Comparison of ENCODE assay signal across 9 cellular contexts in genomic region chr16:11799509-11800384, GRCh38. TPM values are rescaled to one million over a fixed set of nuclear protein-coding genes. Genes with fewer than 3 reads are reported as not detected.
DNase-seq lines count a peak whose midpoint lies in the region; ATAC-seq and TF ChIP-seq lines count a peak whose summit lies in the region.
"Had no signal": no experiment of that assay in that cellular context is flagged by ENCODE, and none has a peak within 500 bp of the region (broad histone marks: within the 10 kb centered on the region; RNA-seq: fewer than 3 reads in every experiment).

No MANE protein-coding gene starts in this region.

- no peaks in the 10 kb centered on the region for H3K36me3 ChIP-seq in CD8-positive, alpha-beta T cell (ENCODE audit: insufficient read depth, low read length)
- peaks cover 0 to 6% (median 0%) of the 10 kb centered on the region in 3 experiments for H3K36me3 ChIP-seq in naive thymus-derived CD4-positive, alpha-beta T cell (ENCODE audit: control insufficient read depth in 2 of 3, insufficient read depth in 3 of 3, low read length in 3 of 3)
- H3K36me3 ChIP-seq in Karpas-422 (ENCODE audit: insufficient read depth, low read length): peaks cover 4% of the 10 kb centered on the region; the same call in 1 of the 2 replicates

- no peak overlapping the region for H2AFZ ChIP-seq in Karpas-422 (ENCODE audit: low read length)

- POLR2A ChIA-PET in CD8-positive, alpha-beta T cell (lab: Charles Lee): interaction anchor here (0.6 kb wide), 1 partner anchor 51 kb away, joined by 5 read pairs; no protein-coding TSS in a partner anchor
- POLR2A ChIA-PET in naive thymus-derived CD4-positive, alpha-beta T cell (lab: Charles Lee): interaction anchor here (4.8 to 4.9 kb wide), 2 partner anchors 16 to 57 kb away, joined by 67 to 109 read pairs; partner anchors contain the start of gene TXNDC11

- peaks cover 12% of the 10 kb centered on the region for H3K36me3 Mint-ChIP-seq in CD8-positive, alpha-beta T cell
- H3K36me3 Mint-ChIP-seq in activated naive CD8-positive, alpha-beta T cell: no peaks in the 10 kb centered on the region
- H3K36me3 Mint-ChIP-seq in naive thymus-derived CD4-positive, alpha-beta T cell: peaks cover 0 to 19% (median 0%) of the 10 kb centered on the region in 5 donors

- CTCF ChIA-PET in CD8-positive, alpha-beta T cell (lab: Charles Lee): interaction anchor here (1.2 kb wide), 1 partner anchor 268 kb away, joined by 6 read pairs; no protein-coding TSS in a partner anchor
- CTCF ChIA-PET in naive thymus-derived CD4-positive, alpha-beta T cell (lab: Charles Lee): interaction anchor here (0.5 to 0.6 kb wide), 3 partner anchors 82 to 170 kb away, joined by 3 to 5 read pairs (median 4); no protein-coding TSS in a partner anchor

- H3K9me2 ChIP-seq in Karpas-422 (replicated peaks; ENCODE audit: insufficient read depth, low read length): no peaks in the 10 kb centered on the region

- TF ChIP-seq CTCF in CD8-positive, alpha-beta T cell (IDR thresholded peaks at IDR 0.05): no peak

- DNase-seq in CD8-positive, alpha-beta T cell: peak in 1 of 7 experiments; percentile 46
- DNase-seq in KBM-7 (peak; percentile 65), Karpas-422 (no peak), NCI-H1417 treated with DMSO at 0.1 percent for 48 hours (lab: John Stamatoyannopoulos, UW) (no peak)
- DNase-seq in naive thymus-derived CD4-positive, alpha-beta T cell: peak in 2 of 9 donors; percentile 39 to 68

- in situ Hi-C loops in KBM-7 (cut with MboI; ENCODE audit: low pct_unique_long_range_greater_than_20kb, low sequenced_read_pairs): loop anchor here (25.0 kb wide), 1 partner anchor 387 kb away; no protein-coding TSS in a partner anchor

- H3K27ac Mint-ChIP-seq in CD8-positive, alpha-beta T cell: peak overlapping the region; percentile 88
- peak overlapping the region; percentile 54 for H3K27ac Mint-ChIP-seq in activated naive CD8-positive, alpha-beta T cell
- H3K27ac Mint-ChIP-seq in naive thymus-derived CD4-positive, alpha-beta T cell: peak overlapping the region; percentile 73 to 99 (median 97)

- H3K79me2 ChIP-seq in Karpas-422 (ENCODE audit: low read length): peaks cover 26% of the 10 kb centered on the region

- peaks cover 45% of the 10 kb centered on the region for H3K4me1 Mint-ChIP-seq in CD8-positive, alpha-beta T cell (ENCODE audit: low read depth)
- peaks cover 49% of the 10 kb centered on the region for H3K4me1 Mint-ChIP-seq in activated naive CD8-positive, alpha-beta T cell (ENCODE audit: low read depth)
- H3K4me1 Mint-ChIP-seq in naive thymus-derived CD4-positive, alpha-beta T cell: peaks cover 35 to 60% (median 55%) of the 10 kb centered on the region in 7 donors

- no peaks in the 10 kb centered on the region for H3K9me3 ChIP-seq in CD8-positive, alpha-beta T cell (ENCODE audit: low read length)
- no peaks in the 10 kb centered on the region for H3K9me3 ChIP-seq in naive thymus-derived CD4-positive, alpha-beta T cell (ENCODE audit: control insufficient read depth in 2 of 3, low read length in 3 of 3)
- no peaks in the 10 kb centered on the region for H3K9me3 ChIP-seq in Karpas-422 (ENCODE audit: low read length)

- H3K4me3 ChIP-seq in CD8-positive, alpha-beta T cell (ENCODE audit: low read depth, low read length): no peak overlapping the region
- H3K4me3 ChIP-seq in naive thymus-derived CD4-positive, alpha-beta T cell (ENCODE audit: low read length): no peak overlapping the region
- no peak overlapping the region for H3K4me3 ChIP-seq in Karpas-422 (ENCODE audit: low read length)

- peaks cover 49% of the 10 kb centered on the region for H3K4me1 ChIP-seq in CD8-positive, alpha-beta T cell (ENCODE audit: insufficient read depth, low read length)
- H3K4me1 ChIP-seq in naive thymus-derived CD4-positive, alpha-beta T cell (ENCODE audit: control insufficient read depth in 2 of 2, insufficient read depth in 2 of 2, low read length in 2 of 2): peaks cover 20 to 39% of the 10 kb centered on the region in 2 donors
- peaks cover 29% of the 10 kb centered on the region for H3K4me1 ChIP-seq in Karpas-422 (ENCODE audit: low read length)

- no peak overlapping the region for H3K4me2 ChIP-seq in Karpas-422 (ENCODE audit: low read depth, low read length, poor library complexity, severe bottlenecking)

- H3K9ac ChIP-seq in Karpas-422 (ENCODE audit: low read length): no peak overlapping the region

- H3K27me3 Mint-ChIP-seq in CD8-positive, alpha-beta T cell (ENCODE audit: low read depth): no peaks in the 10 kb centered on the region
- no peaks in the 10 kb centered on the region for H3K27me3 Mint-ChIP-seq in activated naive CD8-positive, alpha-beta T cell
- no peaks in the 10 kb centered on the region for H3K27me3 Mint-ChIP-seq in naive thymus-derived CD4-positive, alpha-beta T cell

- no peak overlapping the region for H3K27ac ChIP-seq in CD8-positive, alpha-beta T cell (ENCODE audit: low read depth, low read length)
- peak overlapping the region; percentile 97 for H3K27ac ChIP-seq in naive thymus-derived CD4-positive, alpha-beta T cell (ENCODE audit: low read depth, low read length)
- H3K27ac ChIP-seq in Karpas-422 (ENCODE audit: low read length): no peak overlapping the region

- ATAC-seq in CD8-positive, alpha-beta T cell: no peak
- no peak for ATAC-seq in naive thymus-derived CD4-positive, alpha-beta T cell
- ATAC-seq in HG02623 (IDR thresholded peaks at IDR 0.05; ENCODE audit: unreplicated experiment) (no peak), HG02938 (IDR thresholded peaks at IDR 0.05; ENCODE audit: unreplicated experiment) (no peak)
- ATAC-seq: Panc1 had no signal

- H3K4me3 Mint-ChIP-seq in CD8-positive, alpha-beta T cell: peak overlapping the region; percentile 43
- H3K4me3 Mint-ChIP-seq in activated naive CD8-positive, alpha-beta T cell: peak overlapping the region; percentile 94
- H3K4me3 Mint-ChIP-seq in naive thymus-derived CD4-positive, alpha-beta T cell: peak overlapping the region; percentile 52 to 96 (median 70)

- H4K20me1 ChIP-seq in Karpas-422 (ENCODE audit: insufficient read depth, low read depth, low read length): peaks cover 6% of the 10 kb centered on the region

- intact Hi-C loops in CD8-positive, alpha-beta T cell (cut with DNase I, micrococcal nuclease): loop anchor here (5.0 kb wide), 5 partner anchors 118 to 852 kb away; partner anchors contain the start of genes GSPT1 (in 1 of the 2), SNN (in 1 of the 2), SNX29 (in 1 of the 2) and SOCS1 (in 1 of the 2)
- intact Hi-C loops in naive thymus-derived CD4-positive, alpha-beta T cell (cut with micrococcal nuclease): loop anchor here (5.0 to 10.0 kb wide), 9 partner anchors 37 to 1055 kb away; partner anchors contain the start of genes LITAF (in 1 of the 2), NUBP1 (in 1 of the 2), RMI2 (in 1 of the 2) and SNN (in 1 of the 2)

- no peaks in the 10 kb centered on the region for H3K9me3 Mint-ChIP-seq in CD8-positive, alpha-beta T cell
- H3K9me3 Mint-ChIP-seq in activated naive CD8-positive, alpha-beta T cell (ENCODE audit: low read depth): no peaks in the 10 kb centered on the region
- no peaks in the 10 kb centered on the region for H3K9me3 Mint-ChIP-seq in naive thymus-derived CD4-positive, alpha-beta T cell

- H3K27me3 ChIP-seq in CD8-positive, alpha-beta T cell (ENCODE audit: insufficient read depth, low read length): no peaks in the 10 kb centered on the region
- H3K27me3 ChIP-seq in naive thymus-derived CD4-positive, alpha-beta T cell (ENCODE audit: control insufficient read depth in 2 of 2, insufficient read depth in 2 of 2, low read length in 2 of 2): no peaks in the 10 kb centered on the region
- H3K27me3 ChIP-seq in Karpas-422 (ENCODE audit: low read length): no peaks in the 10 kb centered on the region

RNA-seq across cellular contexts. Expression of gene ZC3H7A, which starts 2.7 kb away (rescaled TPM):
- 100 to 1,000 TPM; 105 to 106 TPM for total RNA-seq in CD8-positive, alpha-beta T cell
- total RNA-seq in naive thymus-derived CD4-positive, alpha-beta T cell: 100 to 1,000 TPM in 1 of 5 experiments, 10 to 100 TPM in 4; 86.9 to 102 (median 88.6) TPM
- polyA plus RNA-seq in naive thymus-derived CD4-positive, alpha-beta T cell: 10 to 100 TPM; 40.1 to 44.9 TPM
- 28.4 and 54.9 TPM in 2 replicates for total RNA-seq in Karpas-422 (2014; rRNA removed; shearing (Covaris generic); ENCODE audit: low replicate concordance)

RNA-seq across cellular contexts. Expression of gene RSL1D1, which starts 51.6 kb away (rescaled TPM):
- total RNA-seq in CD8-positive, alpha-beta T cell: 100 to 1,000 TPM; 235 to 242 TPM
- 100 to 1,000 TPM; 141 to 255 (median 219) TPM for total RNA-seq in naive thymus-derived CD4-positive, alpha-beta T cell
- polyA plus RNA-seq in naive thymus-derived CD4-positive, alpha-beta T cell: 100 to 1,000 TPM; 281 to 312 TPM
- 171 and 183 TPM in 2 replicates for total RNA-seq in Karpas-422 (2014; rRNA removed; shearing (Covaris generic); ENCODE audit: low replicate concordance)

RNA-seq across cellular contexts. Expression of gene TXNDC11, which starts 57.1 kb away (rescaled TPM):
- total RNA-seq in CD8-positive, alpha-beta T cell: 100 to 1,000 TPM; 118 to 130 TPM
- total RNA-seq in naive thymus-derived CD4-positive, alpha-beta T cell: 10 to 100 TPM; 41.2 to 80.5 (median 55.1) TPM
- 10 to 100 TPM; 36.7 to 60.3 TPM for polyA plus RNA-seq in naive thymus-derived CD4-positive, alpha-beta T cell
- total RNA-seq in Karpas-422 (2014; rRNA removed; shearing (Covaris generic); ENCODE audit: low replicate concordance): 28.5 and 49.6 TPM in 2 replicates

Comparison
In these comparisons a context has a peak if more than half of its experiments do, and no peak if none do; other contexts are left out.
1. H3K4me3 Mint-ChIP-seq: peak in every context shown above with its lines; median percentile 94 in activated naive CD8-positive, alpha-beta T cell; 70 in naive thymus-derived CD4-positive, alpha-beta T cell; 43 in CD8-positive, alpha-beta T cell.